In the genomic region with DNA sequence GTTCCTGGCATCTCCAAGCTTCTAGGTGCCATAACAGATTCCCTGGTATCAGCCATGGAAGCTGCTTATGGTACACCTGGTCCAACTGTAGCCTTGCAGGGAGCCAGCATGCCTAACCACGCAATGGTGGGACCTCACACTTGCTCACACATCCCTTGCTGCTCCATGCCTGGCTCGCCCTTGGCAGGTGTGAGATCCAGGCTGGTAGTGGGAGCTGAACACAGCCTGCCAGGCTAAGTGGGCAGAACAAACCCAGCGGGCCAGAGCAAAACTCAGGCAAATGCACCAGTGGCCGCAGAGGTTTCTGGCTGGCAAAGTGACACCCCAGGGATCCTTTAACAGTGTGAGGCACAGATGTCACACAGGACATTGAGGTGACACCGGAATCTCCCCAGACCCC, we compare ENCODE assay signal across 23 cellular contexts.
"Had no signal": no experiment of that assay in that cellular context is flagged by ENCODE, and none has a peak within 500 bp of the region (broad histone marks: within the 10 kb centered on the region; RNA-seq: fewer than 3 reads in every experiment).

No MANE protein-coding gene starts in this region.

- H3K27ac Mint-ChIP-seq: activated naive CD4-positive, alpha-beta T cell treated with anti-CD3 and anti-CD28 coated beads, Interleukin-2, amount 50 U/mL, for 24 hours; activated naive CD8-positive, alpha-beta T cell treated with anti-CD3 and anti-CD28 coated beads, Interleukin-2, amount 50 U/mL, for 24 hours; activated T-helper 2 cell treated with anti-CD3 and anti-CD28 coated beads, Interferon-gamma antibody, Interleukin-2, Interleukin-4, amounts not matched to agents 10 μg/mL and 5 μg/mL and 100 μg/mL, durations not matched to agents 14 hours and 24 hours and 36 hours; dendritic cell treated with granulocyte-macrophage colony-stimulating factor and Interleukin-4, amounts not matched to agents 40 ng/mL and 50 ng/mL, for 4 days; nephron progenitor cell had no signal

- H3K36me3 Mint-ChIP-seq: activated naive CD4-positive, alpha-beta T cell treated with anti-CD3 and anti-CD28 coated beads, Interleukin-2, amount 50 U/mL, for 24 hours had no signal

- H3K4me1 ChIP-seq: breast epithelium, esophagus squamous epithelium, heart right ventricle, left ventricle myocardium inferior, parathyroid adenoma, psoas muscle, spleen, suprapubic skin, tibial nerve, uterus had no signal

- H3K27ac ChIP-seq: breast epithelium, esophagus squamous epithelium, heart right ventricle, left ventricle myocardium inferior, parathyroid adenoma, psoas muscle, spleen, suprapubic skin, tibial nerve, uterus, WERI-Rb-1 had no signal

- H2AFZ ChIP-seq: parathyroid adenoma had no signal

- H3K4me3 Mint-ChIP-seq: activated naive CD4-positive, alpha-beta T cell treated with anti-CD3 and anti-CD28 coated beads, Interleukin-2, amount 50 U/mL, for 24 hours; activated naive CD8-positive, alpha-beta T cell treated with anti-CD3 and anti-CD28 coated beads, Interleukin-2, amount 50 U/mL, for 24 hours; dendritic cell treated with granulocyte-macrophage colony-stimulating factor and Interleukin-4, amounts not matched to agents 40 ng/mL and 50 ng/mL, for 4 days; nephron progenitor cell had no signal

- H3K4me1 Mint-ChIP-seq: activated naive CD4-positive, alpha-beta T cell treated with anti-CD3 and anti-CD28 coated beads, Interleukin-2, amount 50 U/mL, for 24 hours; activated naive CD8-positive, alpha-beta T cell treated with anti-CD3 and anti-CD28 coated beads, Interleukin-2, amount 50 U/mL, for 24 hours; nephron progenitor cell had no signal

- H3K4me3 ChIP-seq: breast epithelium, esophagus squamous epithelium, heart right ventricle, left ventricle myocardium inferior, psoas muscle, spleen, suprapubic skin, tibial nerve, uterus had no signal

- H3K27me3 ChIP-seq: breast epithelium, suprapubic skin, tibial nerve, uterus had no signal

- DNase-seq: activated CD4-positive, alpha-beta T cell treated with anti-CD3 and anti-CD28 coated beads for 48 hours; activated CD4-positive, alpha-beta T cell treated with anti-CD3 and anti-CD28 coated beads, Interleukin-2, amount 50 U/mL, for 48 hours; activated naive CD8-positive, alpha-beta T cell treated with anti-CD3 and anti-CD28 coated beads, Interleukin-2, amount 50 U/mL, for 24 hours; activated T-cell treated with anti-CD3 and anti-CD28 coated beads, Interleukin-2, amount 50 U/mL, for 48 hours; central memory CD4-positive, alpha-beta T cell; esophagus squamous epithelium; foreskin melanocyte; heart right ventricle; left ventricle myocardium inferior; nephron progenitor cell; psoas muscle; spleen; stimulated activated naive CD4-positive, alpha-beta T cell; uterus; WERI-Rb-1 had no signal

- ATAC-seq: activated CD4-positive, CD25-positive, alpha-beta regulatory T cell treated with anti-CD3 and anti-CD28 coated beads, Interleukin-2, amount 50 U/mL, for 24 hours; activated naive CD8-positive, alpha-beta T cell treated with anti-CD3 and anti-CD28 coated beads, Interleukin-2, amount 50 U/mL, for 24 hours; heart right ventricle; psoas muscle had no signal

- H3K9ac ChIP-seq: parathyroid adenoma had no signal

- H3K36me3 ChIP-seq: breast epithelium, esophagus squamous epithelium, heart right ventricle, left ventricle myocardium inferior, spleen, suprapubic skin, tibial nerve, uterus, WERI-Rb-1 had no signal

- H3K9me3 ChIP-seq: uterus had no signal

- H3K9me3 Mint-ChIP-seq: activated naive CD4-positive, alpha-beta T cell treated with anti-CD3 and anti-CD28 coated beads, Interleukin-2, amount 50 U/mL, for 24 hours; activated naive CD8-positive, alpha-beta T cell treated with anti-CD3 and anti-CD28 coated beads, Interleukin-2, amount 50 U/mL, for 24 hours had no signal
